9 cellular contexts compared by ENCODE assay signal in the genomic region with DNA sequence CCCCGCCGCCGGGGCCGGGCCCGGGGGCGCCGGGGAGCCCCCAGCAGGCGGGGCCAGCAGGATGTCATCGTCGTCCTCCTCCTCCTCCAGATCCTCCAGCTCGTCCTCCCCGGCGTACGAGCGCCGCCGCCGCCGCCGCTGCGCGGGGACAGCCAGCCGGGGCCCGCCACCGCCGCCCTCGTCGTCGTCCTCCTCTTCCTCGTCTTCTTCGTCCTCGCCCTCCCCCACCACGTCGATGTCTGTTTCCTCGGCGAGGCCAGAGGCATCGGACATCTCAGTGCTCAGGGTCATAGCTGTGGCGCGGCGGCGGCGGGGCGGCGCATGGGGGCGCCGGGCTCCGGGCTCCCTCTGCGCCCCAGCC. TPM values are rescaled to one million over a fixed set of nuclear protein-coding genes. Genes with fewer than 3 reads are reported as not detected.
A peak's percentile ranks its signal among the peaks of the same experiment; 100 is the strongest.
DNase-seq lines count a peak whose midpoint lies in the region; ATAC-seq and TF ChIP-seq lines count a peak whose summit lies in the region.
"Had no signal": no experiment of that assay in that cellular context is flagged by ENCODE, and none has a peak within 500 bp of the region (broad histone marks: within the 10 kb centered on the region; RNA-seq: fewer than 3 reads in every experiment).

No MANE protein-coding gene starts in this region.

- no peaks in the 10 kb centered on the region for H3K9me3 Mint-ChIP-seq in activated CD8-positive, alpha-beta memory T cell treated with anti-CD3 and anti-CD28 coated beads, Interleukin-2, amount 10 ng/mL, durations not matched to agents 7 days and 5 days (ENCODE audit: low read depth)
- H3K9me3 Mint-ChIP-seq in type B pancreatic cell: no peaks in the 10 kb centered on the region

- CTCF ChIA-PET in activated CD8-positive, alpha-beta memory T cell treated with anti-CD3 and anti-CD28 coated beads, Interleukin-2, amount 10 ng/mL, durations not matched to agents 7 days and 5 days (lab: Charles Lee): interaction anchor here (0.8 to 1.6 kb wide), 5 partner anchors 14 to 232 kb away, joined by 3 to 5 read pairs (median 3); a partner anchor contains a TSS

- peak overlapping the region; percentile 63; the same call in 1 of the 2 replicates for H3K9ac ChIP-seq in ES-I3 (ENCODE audit: low read depth, low read length)

- ATAC-seq in HG02798 (IDR thresholded peaks at IDR 0.05; ENCODE audit: poor library complexity, unreplicated experiment) (peak; percentile 13), GM19455 (IDR thresholded peaks at IDR 0.05; ENCODE audit: unreplicated experiment) (no peak), HG03457 (IDR thresholded peaks at IDR 0.05; ENCODE audit: unreplicated experiment) (no peak)
- ATAC-seq in activated CD8-positive, alpha-beta memory T cell treated with anti-CD3 and anti-CD28 coated beads, Interleukin-2, amount 10 ng/mL, durations not matched to agents 7 days and 5 days: peak; percentile 21

- no peaks in the 10 kb centered on the region for H3K36me3 ChIP-seq in ES-I3 (ENCODE audit: insufficient read depth, low read length)
- H3K36me3 ChIP-seq: pancreas had no signal

- H3K4me1 ChIP-seq in ES-I3 (ENCODE audit: insufficient read depth, low read length): peaks cover 7% of the 10 kb centered on the region; the same call in 1 of the 2 replicates

- TF ChIP-seq CTCF in type B pancreatic cell (conservative IDR thresholded peaks at IDR 0.05): no peak

- peaks cover 82% of the 10 kb centered on the region for H3K27me3 Mint-ChIP-seq in activated CD8-positive, alpha-beta memory T cell treated with anti-CD3 and anti-CD28 coated beads, Interleukin-2, amount 10 ng/mL, durations not matched to agents 7 days and 5 days
- peaks cover 89% of the 10 kb centered on the region for H3K27me3 Mint-ChIP-seq in type B pancreatic cell

- no peak overlapping the region for H3K27ac Mint-ChIP-seq in activated CD8-positive, alpha-beta memory T cell treated with anti-CD3 and anti-CD28 coated beads, Interleukin-2, amount 10 ng/mL, durations not matched to agents 7 days and 5 days
- no peak overlapping the region for H3K27ac Mint-ChIP-seq in type B pancreatic cell

- H3K36me3 Mint-ChIP-seq in activated CD8-positive, alpha-beta memory T cell treated with anti-CD3 and anti-CD28 coated beads, Interleukin-2, amount 10 ng/mL, durations not matched to agents 7 days and 5 days: peaks cover 2% of the 10 kb centered on the region
- H3K36me3 Mint-ChIP-seq in type B pancreatic cell: peaks cover 5% of the 10 kb centered on the region

- peak overlapping the region; percentile 4 for H3K4me3 ChIP-seq in iPS-11a (ENCODE audit: low read depth, low read length)

- peak overlapping the region; percentile 68 for H3K4me3 Mint-ChIP-seq in activated CD8-positive, alpha-beta memory T cell treated with anti-CD3 and anti-CD28 coated beads, Interleukin-2, amount 10 ng/mL, durations not matched to agents 7 days and 5 days
- H3K4me3 Mint-ChIP-seq in type B pancreatic cell: peak overlapping the region; percentile 88

- no peaks in the 10 kb centered on the region for H3K9me3 ChIP-seq in ES-I3 (ENCODE audit: control insufficient read depth, insufficient read depth, low read length)
- H3K9me3 ChIP-seq: pancreas had no signal

- peaks cover 18% of the 10 kb centered on the region for H3K4me1 Mint-ChIP-seq in activated CD8-positive, alpha-beta memory T cell treated with anti-CD3 and anti-CD28 coated beads, Interleukin-2, amount 10 ng/mL, durations not matched to agents 7 days and 5 days
- peaks cover 18% of the 10 kb centered on the region for H3K4me1 Mint-ChIP-seq in type B pancreatic cell (ENCODE audit: unreplicated experiment)

- DNase-seq in activated CD8-positive, alpha-beta memory T cell treated with anti-CD3 and anti-CD28 coated beads, Interleukin-2, amount 10 ng/mL, durations not matched to agents 7 days and 5 days: no peak
- DNase-seq in type B pancreatic cell (ENCODE audit: extremely low spot score, unreplicated experiment) (no peak), SK-N-DZ (ENCODE audit: low spot score) (no peak)

RNA-seq across cellular contexts. Expression of a gene that starts 0.5 kb away (rescaled TPM):
- under 1 TPM; 0.23 to 0.59 TPM for total RNA-seq in activated CD8-positive, alpha-beta memory T cell treated with anti-CD3 and anti-CD28 coated beads, Interleukin-2, amount 10 ng/mL, durations not matched to agents 7 days and 5 days
- total RNA-seq in type B pancreatic cell (ENCODE audit: low replicate concordance): 1.3 and 15.9 TPM in 2 replicates
- polyA plus RNA-seq in SK-N-DZ (2014; cell fraction: cytosol; rRNA removed): 0.93 and 1.1 TPM in 2 replicates
- polyA plus RNA-seq in SK-N-DZ (2014; cell fraction: nucleus; rRNA removed): 0.24 and 1.2 TPM in 2 replicates

RNA-seq across cellular contexts. Expression of a gene that starts 50.2 kb away (rescaled TPM):
- total RNA-seq in activated CD8-positive, alpha-beta memory T cell treated with anti-CD3 and anti-CD28 coated beads, Interleukin-2, amount 10 ng/mL, durations not matched to agents 7 days and 5 days: 100 to 1,000 TPM; 601 to 785 TPM
- total RNA-seq in type B pancreatic cell (ENCODE audit: low replicate concordance): 578 and 664 TPM in 2 replicates
- 764 and 864 TPM in 2 replicates for polyA plus RNA-seq in SK-N-DZ (2014; cell fraction: cytosol; rRNA removed)
- 413 and 580 TPM in 2 replicates for polyA plus RNA-seq in SK-N-DZ (2014; cell fraction: nucleus; rRNA removed)

Comparison
In these comparisons a context has a peak if more than half of its experiments do, and no peak if none do; other contexts are left out.
1. ATAC-seq: peak in HG02798 (single experiment) and activated CD8-positive, alpha-beta memory T cell treated with anti-CD3 and anti-CD28 coated beads, Interleukin-2, amount 10 ng/mL, durations not matched to agents 7 days and 5 days (single experiment); none in GM19455 (single experiment) and HG03457 (single experiment).